Comparison of ENCODE assay signal across 8 cellular contexts in genomic region chr15:70327328-70328136, GRCh38.
DNase-seq lines count a peak whose midpoint lies in the region; ATAC-seq and TF ChIP-seq lines count a peak whose summit lies in the region.

No MANE protein-coding gene starts in this region.

- no peaks in the 10 kb centered on the region for H3K36me3 Mint-ChIP-seq in activated CD8-positive, alpha-beta T cell treated with anti-CD3 and anti-CD28 coated beads, Interleukin-2, amount 10 ng/mL, durations not matched to agents 7 days and 5 days (ENCODE audit: low read depth)

- peaks cover 33% of the 10 kb centered on the region for H3K27me3 Mint-ChIP-seq in activated CD8-positive, alpha-beta T cell treated with anti-CD3 and anti-CD28 coated beads, Interleukin-2, amount 10 ng/mL, durations not matched to agents 7 days and 5 days (ENCODE audit: low read depth)

- no peaks in the 10 kb centered on the region for H3K9me3 Mint-ChIP-seq in activated CD8-positive, alpha-beta T cell treated with anti-CD3 and anti-CD28 coated beads, Interleukin-2, amount 10 ng/mL, durations not matched to agents 7 days and 5 days (ENCODE audit: insufficient read depth)

- no peak for TF ChIP-seq CTCF in GM13976 (IDR thresholded peaks at IDR 0.05; ENCODE audit: borderline replicate concordance, control extremely low read depth, extremely low read depth, insufficient read depth, missing control alignments)
- TF ChIP-seq CTCF in choroid plexus epithelial cell (conservative IDR thresholded peaks at IDR 0.05; ENCODE audit: low read depth, low read length): no peak

- H3K4me3 Mint-ChIP-seq in activated CD8-positive, alpha-beta T cell treated with anti-CD3 and anti-CD28 coated beads, Interleukin-2, amount 10 ng/mL, durations not matched to agents 7 days and 5 days: no peak overlapping the region

- H3K4me3 ChIP-seq in MG63 (no peak overlapping the region), choroid plexus epithelial cell (ENCODE audit: low read depth, low read length) (no peak overlapping the region)

- no peaks in the 10 kb centered on the region for H3K36me3 ChIP-seq in MG63

- no peak overlapping the region for H3K27ac Mint-ChIP-seq in activated CD8-positive, alpha-beta T cell treated with anti-CD3 and anti-CD28 coated beads, Interleukin-2, amount 10 ng/mL, durations not matched to agents 7 days and 5 days

- no peak for ATAC-seq in HG03045 (IDR thresholded peaks at IDR 0.05; ENCODE audit: unreplicated experiment)
- no peak for ATAC-seq in activated CD8-positive, alpha-beta T cell treated with anti-CD3 and anti-CD28 coated beads, Interleukin-2, amount 10 ng/mL, durations not matched to agents 7 days and 5 days

- CTCF ChIA-PET in activated CD8-positive, alpha-beta T cell treated with anti-CD3 and anti-CD28 coated beads, Interleukin-2, amount 10 ng/mL, durations not matched to agents 7 days and 5 days (lab: Charles Lee): no interaction called here

- peaks cover 10% of the 10 kb centered on the region for H3K9me3 ChIP-seq in MG63

- peak; percentile 28 for DNase-seq in GM13976 (ENCODE audit: low spot score)
- peak; percentile 68 for DNase-seq in MG63
- peak; percentile 89 for DNase-seq in choroid plexus epithelial cell (ENCODE audit: low read depth)
- peak; percentile 20 for DNase-seq in pulmonary artery endothelial cell (ENCODE audit: low read depth, low spot score)
- no peak for DNase-seq in HK-2 (ENCODE audit: unreplicated experiment)
- DNase-seq in LoVo (ENCODE audit: low spot score): no peak
- DNase-seq in activated CD8-positive, alpha-beta T cell treated with anti-CD3 and anti-CD28 coated beads, Interleukin-2, amount 10 ng/mL, durations not matched to agents 7 days and 5 days: no peak

- in situ Hi-C loops in GM13976 (cut with MboI; ENCODE audit: low sequenced_read_pairs, unreplicated experiment): no loop called here

- POLR2A ChIA-PET in activated CD8-positive, alpha-beta T cell treated with anti-CD3 and anti-CD28 coated beads, Interleukin-2, amount 10 ng/mL, durations not matched to agents 7 days and 5 days (lab: Charles Lee): no interaction called here

- no peaks in the 10 kb centered on the region for H3K27me3 ChIP-seq in MG63

- H3K4me1 Mint-ChIP-seq in activated CD8-positive, alpha-beta T cell treated with anti-CD3 and anti-CD28 coated beads, Interleukin-2, amount 10 ng/mL, durations not matched to agents 7 days and 5 days (ENCODE audit: low read depth): peaks cover 13% of the 10 kb centered on the region

Comparison
In these comparisons a context has a peak if more than half of its experiments do, and no peak if none do; other contexts are left out.
1. DNase-seq: peak in GM13976 (single experiment), MG63 (single experiment), choroid plexus epithelial cell (single experiment) and pulmonary artery endothelial cell (single experiment); none in HK-2 (single experiment), LoVo (single experiment) and activated CD8-positive, alpha-beta T cell treated with anti-CD3 and anti-CD28 coated beads, Interleukin-2, amount 10 ng/mL, durations not matched to agents 7 days and 5 days (single experiment).